Comparison of ENCODE assay signal across 8 cellular contexts in the genomic region with DNA sequence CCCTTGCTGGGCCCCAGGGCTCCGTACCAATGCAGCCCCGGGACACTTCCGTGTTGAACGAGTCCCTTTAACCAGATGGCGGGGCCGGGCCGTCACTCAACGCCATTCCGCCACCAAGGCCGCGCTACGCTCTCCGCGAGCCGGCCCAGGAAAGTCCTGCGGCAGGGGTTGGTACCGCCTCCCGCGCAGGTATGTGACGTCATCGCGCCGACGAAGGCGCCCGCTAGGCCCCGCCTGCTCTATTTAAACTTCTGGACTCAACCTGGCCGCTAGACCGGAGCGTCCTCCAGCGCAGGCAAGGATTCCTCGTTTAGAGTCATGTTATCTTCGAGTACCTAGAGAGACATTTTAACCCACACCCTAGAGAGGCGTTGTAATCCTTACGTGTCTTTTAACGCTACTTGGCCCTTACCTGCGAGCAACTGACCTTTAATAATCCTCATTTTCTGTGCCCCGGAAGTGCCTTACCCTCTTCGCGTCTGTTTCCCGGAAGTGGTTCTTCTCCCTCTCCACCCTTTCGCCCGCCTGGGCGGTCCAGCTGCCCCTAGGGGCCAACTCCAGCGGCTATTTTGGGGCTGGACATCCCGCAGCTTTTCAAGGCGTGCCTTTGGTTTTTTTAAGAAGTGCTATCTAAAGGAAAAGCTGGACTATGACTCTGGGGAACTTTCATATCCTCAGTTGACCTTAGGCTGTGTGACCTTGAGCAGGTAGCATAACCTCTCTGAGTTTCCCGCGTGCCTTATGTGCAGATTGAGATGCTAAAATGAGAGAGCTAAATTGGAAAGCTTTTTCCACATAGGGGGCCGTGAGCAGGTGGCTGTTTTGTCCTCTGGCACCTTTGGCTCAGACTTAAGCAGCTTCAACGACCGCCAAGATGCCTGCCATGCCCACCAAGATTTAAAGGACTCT. TPM values are rescaled to one million over a fixed set of nuclear protein-coding genes. Genes with fewer than 3 reads are reported as not detected.
DNase-seq lines count a peak whose midpoint lies in the region; ATAC-seq and TF ChIP-seq lines count a peak whose summit lies in the region.

A gene with protein sequence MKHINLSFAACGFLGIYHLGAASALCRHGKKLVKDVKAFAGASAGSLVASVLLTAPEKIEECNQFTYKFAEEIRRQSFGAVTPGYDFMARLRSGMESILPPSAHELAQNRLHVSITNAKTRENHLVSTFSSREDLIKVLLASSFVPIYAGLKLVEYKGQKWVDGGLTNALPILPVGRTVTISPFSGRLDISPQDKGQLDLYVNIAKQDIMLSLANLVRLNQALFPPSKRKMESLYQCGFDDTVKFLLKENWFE (minus strand): TSS at position 155 of the 909 bp plus-strand sequence. CDS start 1,294 bp downstream, outside the sequence.

- peaks cover 5% of the 10 kb centered on the region for H3F3A ChIP-seq in SK-N-SH (replicated peaks; ENCODE audit: insufficient read depth)

- TF ChIP-seq RAD21 in SK-N-SH (IDR thresholded peaks at IDR 0.05; ENCODE audit: low read length) = no peak

- H3K27ac ChIP-seq in C4-2B (peak within 1 kb of the TSS; percentile 70), SK-N-SH (ENCODE audit: low read depth in 2 of 2, low read length in 1 of 2) (peak within 1 kb of the TSS in 1 of 2 experiments; percentile 77; a peak in 2 of 4 replicates), osteoblast (ENCODE audit: low read depth, low read length) (peak within 1 kb of the TSS; percentile 76), suprapubic skin (peak within 1 kb of the TSS; percentile 81)

- H3K4me1 ChIP-seq in SK-N-SH (ENCODE audit: control insufficient read depth in 1 of 2, insufficient read depth in 2 of 2, low read depth in 1 of 2, low read length in 1 of 2) (peaks cover 0 to 5% of the 10 kb centered on the region in 2 experiments; a peak in 2 of 4 replicates), osteoblast (ENCODE audit: insufficient read depth, low read length) (peaks cover 9% of the 10 kb centered on the region), suprapubic skin (peaks cover 4% of the 10 kb centered on the region)

- peak within 1 kb of the TSS; percentile 60 to 67 for H3K4me3 ChIP-seq in SK-N-SH (ENCODE audit: low read depth in 2 of 2, low read length in 1 of 2)
- H3K4me3 ChIP-seq in osteoblast (ENCODE audit: insufficient read depth, low read length) = peak within 1 kb of the TSS; percentile 81
- peak within 1 kb of the TSS; percentile 56 for H3K4me3 ChIP-seq in suprapubic skin

- H3K9ac ChIP-seq in SK-N-SH = peak within 1 kb of the TSS; percentile 51

- POLR2A ChIA-PET in SK-N-SH (lab: Yijun Ruan, JAX) = no interaction called here

- H4K20me1 ChIP-seq in SK-N-SH (ENCODE audit: insufficient read depth) (no peaks in the 10 kb centered on the region), osteoblast (ENCODE audit: insufficient read depth, low read length) (no peaks in the 10 kb centered on the region)

- no peaks in the 10 kb centered on the region for H3K79me2 ChIP-seq in SK-N-SH (ENCODE audit: insufficient read depth)
- no peaks in the 10 kb centered on the region for H3K79me2 ChIP-seq in osteoblast (ENCODE audit: insufficient read depth, low read length)

- H3K36me3 Mint-ChIP-seq in activated naive CD4-positive, alpha-beta T cell treated with anti-CD3 and anti-CD28 coated beads, Interleukin-2, amount 50 U/mL, for 24 hours = peaks cover 3% of the 10 kb centered on the region

- TF ChIP-seq EP300 in SK-N-SH (IDR thresholded peaks at IDR 0.05; ENCODE audit: borderline replicate concordance in 1 of 2, low read depth in 1 of 2, low read length in 1 of 2) (no peak), suprapubic skin (IDR thresholded peaks at IDR 0.05) (no peak)

- peak in 1 of 2 donors; percentile 39 for TF ChIP-seq POLR2A in suprapubic skin (IDR thresholded peaks at IDR 0.05)

- H3K27me3 Mint-ChIP-seq in activated naive CD4-positive, alpha-beta T cell treated with anti-CD3 and anti-CD28 coated beads, Interleukin-2, amount 50 U/mL, for 24 hours = no peaks in the 10 kb centered on the region

- peak within 1 kb of the TSS; percentile 96 for H3K4me3 Mint-ChIP-seq in activated naive CD4-positive, alpha-beta T cell treated with anti-CD3 and anti-CD28 coated beads, Interleukin-2, amount 50 U/mL, for 24 hours

- TF ChIP-seq CTCF in C4-2B (conservative IDR thresholded peaks at IDR 0.05) = no peak; the same call in 1 of the 2 replicates
- TF ChIP-seq CTCF in SK-N-SH (IDR thresholded peaks at IDR 0.05) = no peak
- TF ChIP-seq CTCF in osteoblast (IDR thresholded peaks at IDR 0.05; ENCODE audit: extremely low read depth, low read depth, low read length) = peak; percentile 36
- TF ChIP-seq CTCF in suprapubic skin (IDR thresholded peaks at IDR 0.05) = peak in 1 of 2 donors; percentile 15

- H2AFZ ChIP-seq in SK-N-SH (ENCODE audit: low read depth) (peak within 1 kb of the TSS; percentile 94; the same call in 1 of the 2 replicates), osteoblast (ENCODE audit: low read length) (peak within 1 kb of the TSS; percentile 98)

- H3K4me2 ChIP-seq in SK-N-SH (peak within 1 kb of the TSS; percentile 65), osteoblast (ENCODE audit: insufficient read depth, low read length) (peak within 1 kb of the TSS; percentile 90)

- no peaks in the 10 kb centered on the region for H3K9me2 ChIP-seq in SK-N-SH

- H3K27me3 ChIP-seq in SK-N-SH (ENCODE audit: insufficient read depth) = no peaks in the 10 kb centered on the region
- no peaks in the 10 kb centered on the region for H3K27me3 ChIP-seq in osteoblast (ENCODE audit: insufficient read depth, low read length)
- no peaks in the 10 kb centered on the region for H3K27me3 ChIP-seq in suprapubic skin

- peak within 1 kb of the TSS; percentile 98 for H3K27ac Mint-ChIP-seq in activated naive CD4-positive, alpha-beta T cell treated with anti-CD3 and anti-CD28 coated beads, Interleukin-2, amount 50 U/mL, for 24 hours

- H3K9me3 Mint-ChIP-seq in activated naive CD4-positive, alpha-beta T cell treated with anti-CD3 and anti-CD28 coated beads, Interleukin-2, amount 50 U/mL, for 24 hours = no peaks in the 10 kb centered on the region

- H3K9me3 ChIP-seq in SK-N-SH (no peaks in the 10 kb centered on the region), osteoblast (ENCODE audit: low read depth, low read length) (no peaks in the 10 kb centered on the region), suprapubic skin (no peaks in the 10 kb centered on the region)

- peaks cover 0 to 3% of the 10 kb centered on the region in 2 experiments for H3K36me3 ChIP-seq in SK-N-SH (replicated peaks in 1 of 2; ENCODE audit: control insufficient read depth in 1 of 2, insufficient read depth in 2 of 2, low read length in 1 of 2)
- H3K36me3 ChIP-seq in osteoblast (ENCODE audit: insufficient read depth, low read length) = no peaks in the 10 kb centered on the region
- H3K36me3 ChIP-seq in suprapubic skin = peaks cover 3% of the 10 kb centered on the region

- DNase-seq in SK-N-SH (peak; percentile 81), glomerular endothelial cell (ENCODE audit: extremely low read depth, low read depth, low spot score) (no peak), osteoblast (ENCODE audit: insufficient read length, low spot score, missing footprints) (peak; percentile 84), suprapubic skin (ENCODE audit: low spot score in 2 of 2) (peak; percentile 82 to 84)

- H3K4me1 Mint-ChIP-seq in activated naive CD4-positive, alpha-beta T cell treated with anti-CD3 and anti-CD28 coated beads, Interleukin-2, amount 50 U/mL, for 24 hours = peaks cover 12% of the 10 kb centered on the region

- ATAC-seq in GM19351 (IDR thresholded peaks at IDR 0.05; ENCODE audit: unreplicated experiment) (peak; percentile 85), HG03521 (IDR thresholded peaks at IDR 0.05; ENCODE audit: unreplicated experiment) (peak; percentile 93)

- CTCF ChIA-PET in SK-N-SH (lab: Yijun Ruan, JAX) = interaction anchor here (1.0 kb wide), 1 partner anchor 15 kb away, joined by 3 read pairs; no protein-coding TSS in a partner anchor

- 16% methylated on average over 25 of the region's 52 CpGs for WGBS in SK-N-SH (ENCODE audit: low lambda C conversion rate)
- WGBS in suprapubic skin = 8% methylated on average over 27 of the region's 52 CpGs

TF ChIP-seq in SK-N-SH, 30 proteins besides CTCF, POLR2A, EP300 and RAD21 (continues in another document):
- TF ChIP-seq, protein P1, sequence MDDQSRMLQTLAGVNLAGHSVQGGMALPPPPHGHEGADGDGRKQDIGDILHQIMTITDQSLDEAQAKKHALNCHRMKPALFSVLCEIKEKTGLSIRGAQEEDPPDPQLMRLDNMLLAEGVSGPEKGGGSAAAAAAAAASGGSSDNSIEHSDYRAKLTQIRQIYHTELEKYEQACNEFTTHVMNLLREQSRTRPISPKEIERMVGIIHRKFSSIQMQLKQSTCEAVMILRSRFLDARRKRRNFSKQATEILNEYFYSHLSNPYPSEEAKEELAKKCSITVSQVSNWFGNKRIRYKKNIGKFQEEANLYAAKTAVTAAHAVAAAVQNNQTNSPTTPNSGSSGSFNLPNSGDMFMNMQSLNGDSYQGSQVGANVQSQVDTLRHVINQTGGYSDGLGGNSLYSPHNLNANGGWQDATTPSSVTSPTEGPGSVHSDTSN (IDR thresholded peaks at IDR 0.05) = peak; percentile 72
- no peak for TF ChIP-seq RXRA (IDR thresholded peaks at IDR 0.05; ENCODE audit: borderline replicate concordance, low read depth)
- TF ChIP-seq RFX5 (IDR thresholded peaks at IDR 0.05; ENCODE audit: low read length) = no peak
- TF ChIP-seq NRF1 (IDR thresholded peaks at IDR 0.05; ENCODE audit: low read depth, low read length) = peak; percentile 53
- TF ChIP-seq NFIC (IDR thresholded peaks at IDR 0.05; ENCODE audit: borderline replicate concordance) = no peak
- no peak for TF ChIP-seq SMC3 (IDR thresholded peaks at IDR 0.05; ENCODE audit: low read depth, low read length)
- peak; percentile 73; the same call in 1 of the 2 replicates for TF ChIP-seq POLR2AphosphoS5 (IDR thresholded peaks at IDR 0.05; ENCODE audit: low read depth, low read length)
- TF ChIP-seq TAF1 (IDR thresholded peaks at IDR 0.05; ENCODE audit: borderline replicate concordance, low read depth, low read length) = no peak; the same call in 1 of the 2 replicates
- TF ChIP-seq TCF12 (IDR thresholded peaks at IDR 0.05) = no peak
- no peak for TF ChIP-seq FOXJ3 (CRISPR knock-in tag; IDR thresholded peaks at IDR 0.05)

RNA-seq across cellular contexts. Expression of the gene that starts here (rescaled TPM):
- polyA plus RNA-seq in SK-N-SH (2012; rRNA removed) = 13.4 and 14.0 TPM in 2 replicates
- 15.8 and 16.7 TPM in 2 replicates for polyA plus RNA-seq in SK-N-SH (2012; cell fraction: cytosol; rRNA removed)
- polyA plus RNA-seq in SK-N-SH (2012; cell fraction: nucleus; rRNA removed) = 4.0 and 7.8 TPM in 2 replicates
- total RNA-seq in glomerular endothelial cell = 10.1 and 14.5 TPM in 2 replicates
- 8.7 and 12.7 TPM in 2 replicates for total RNA-seq in osteoblast
- 10 to 100 TPM; 10.9 to 15.7 (median 12.1) TPM for total RNA-seq in suprapubic skin
